Comparison of ENCODE assay signal across 14 cellular contexts in genomic region chr2:131514408-131515166, GRCh38. TPM values are rescaled to one million over a fixed set of nuclear protein-coding genes. Genes with fewer than 3 reads are reported as not detected.
DNase-seq lines count a peak whose midpoint lies in the region; ATAC-seq lines count a peak whose summit lies in the region.
"Not testable (repeated sequence)": the region's sequence is repeated elsewhere in the genome, so short reads cannot be mapped to it uniquely, and the experiment has no call there.
"Had no signal": no experiment of that assay in that cellular context is flagged by ENCODE, and none has a peak within 500 bp of the region (broad histone marks: within the 10 kb centered on the region; RNA-seq: fewer than 3 reads in every experiment).

No MANE protein-coding gene starts in this region.

- DNase-seq in stimulated activated naive B cell treated with anti-CD40 and anti-IgM and Interleukin-4, amounts not matched to agents 10 μg/mL and 1 μg/mL and 100 μg/mL, for 72 hours: not testable (repeated sequence)

- ATAC-seq in GM18498 (IDR thresholded peaks at IDR 0.05; ENCODE audit: unreplicated experiment) (peak; percentile 72), GM19025 (IDR thresholded peaks at IDR 0.05; ENCODE audit: low read depth, unreplicated experiment) (peak; percentile 80), GM21423 (IDR thresholded peaks at IDR 0.05; ENCODE audit: unreplicated experiment) (peak; percentile 83), HG02763 (IDR thresholded peaks at IDR 0.05; ENCODE audit: unreplicated experiment) (peak; percentile 63), HG03108 (IDR thresholded peaks at IDR 0.05; ENCODE audit: unreplicated experiment) (peak; percentile 73), HG03565 (IDR thresholded peaks at IDR 0.05; ENCODE audit: unreplicated experiment) (peak; percentile 71)
- ATAC-seq in activated T-helper 17 cell treated with anti-CD3 and anti-CD28 coated beads, Interleukin-2, amount 50 U/mL, for 72 hours (replicated peaks): peak; percentile 45
- peak; percentile 89 to 91 for ATAC-seq in stimulated activated naive B cell treated with anti-CD40 and anti-IgM and Interleukin-4, amounts not matched to agents 10 μg/mL and 1 μg/mL and 100 μg/mL, for 72 hours (replicated peaks)

- not testable (repeated sequence) for H3K4me3 Mint-ChIP-seq in activated T-helper 17 cell treated with anti-CD3 and anti-CD28 coated beads, Interleukin-2, amount 50 U/mL, for 72 hours; stimulated activated naive B cell treated with anti-CD40 and anti-IgM and Interleukin-4, amounts not matched to agents 10 μg/mL and 1 μg/mL and 100 μg/mL, for 72 hours

- not testable (repeated sequence) for H3K27ac Mint-ChIP-seq in activated T-helper 17 cell treated with anti-CD3 and anti-CD28 coated beads, Interleukin-2, amount 50 U/mL, for 72 hours
- H3K27ac Mint-ChIP-seq in stimulated activated naive B cell treated with anti-CD40 and anti-IgM and Interleukin-4, amounts not matched to agents 10 μg/mL and 1 μg/mL and 100 μg/mL, for 72 hours: peak overlapping the region; percentile 92

- not testable (repeated sequence) for H3K4me1 Mint-ChIP-seq in activated T-helper 17 cell treated with anti-CD3 and anti-CD28 coated beads, Interleukin-2, amount 50 U/mL, for 72 hours
- peaks cover 14 to 32% of the 10 kb centered on the region in 2 donors for H3K4me1 Mint-ChIP-seq in stimulated activated naive B cell treated with anti-CD40 and anti-IgM and Interleukin-4, amounts not matched to agents 10 μg/mL and 1 μg/mL and 100 μg/mL, for 72 hours

- not testable (repeated sequence) for H3K27me3 Mint-ChIP-seq in activated T-helper 17 cell treated with anti-CD3 and anti-CD28 coated beads, Interleukin-2, amount 50 U/mL, for 72 hours; stimulated activated naive B cell treated with anti-CD40 and anti-IgM and Interleukin-4, amounts not matched to agents 10 μg/mL and 1 μg/mL and 100 μg/mL, for 72 hours

- not testable (repeated sequence) for H3K9me3 Mint-ChIP-seq in activated T-helper 17 cell treated with anti-CD3 and anti-CD28 coated beads, Interleukin-2, amount 50 U/mL, for 72 hours; stimulated activated naive B cell treated with anti-CD40 and anti-IgM and Interleukin-4, amounts not matched to agents 10 μg/mL and 1 μg/mL and 100 μg/mL, for 72 hours

- peaks cover 66% of the 10 kb centered on the region for H3K36me3 Mint-ChIP-seq in activated T-helper 17 cell treated with anti-CD3 and anti-CD28 coated beads, Interleukin-2, amount 50 U/mL, for 72 hours (ENCODE audit: low read depth)
- H3K36me3 Mint-ChIP-seq in stimulated activated naive B cell treated with anti-CD40 and anti-IgM and Interleukin-4, amounts not matched to agents 10 μg/mL and 1 μg/mL and 100 μg/mL, for 72 hours: peaks cover 34% of the 10 kb centered on the region in 2 donors

RNA-seq across cellular contexts. Expression of gene CCDC74A, which starts 13.1 kb away (rescaled TPM):
- total RNA-seq in activated T-helper 17 cell treated with anti-CD3 and anti-CD28 coated beads, Interleukin-2, amount 50 U/mL, for 72 hours: 1 to 10 TPM; 2.7 to 5.9 TPM

RNA-seq across cellular contexts. Expression of gene MZT2A, which starts 22.4 kb away (rescaled TPM):
- 100 to 1,000 TPM in 1 of 2 donors, 10 to 100 TPM in 1; 96.0 to 112 TPM for total RNA-seq in activated T-helper 17 cell treated with anti-CD3 and anti-CD28 coated beads, Interleukin-2, amount 50 U/mL, for 72 hours

RNA-seq across cellular contexts. Expression of gene TUBA3D, which starts 38.7 kb away (rescaled TPM):
- total RNA-seq in activated T-helper 17 cell treated with anti-CD3 and anti-CD28 coated beads, Interleukin-2, amount 50 U/mL, for 72 hours: not detected
- total RNA-seq: activated CD8-positive, alpha-beta memory T cell treated with anti-CD3 and anti-CD28 coated beads for 36 hours; fibroblast of lung; lower lobe of right lung; myocyte; pancreas; sigmoid colon had no signal
